In genomic region chr4:181957088-181957487, GRCh38 we compare ENCODE assay signal across 1 cellular context.
TF ChIP-seq lines count a peak whose summit lies in the region.

No MANE protein-coding gene starts in this region.

TF ChIP-seq in IMR-90, 13 proteins besides CTCF, POLR2A, EP300 and RAD21:
- TF ChIP-seq SMC3 (IDR thresholded peaks at IDR 0.05; ENCODE audit: low read depth, low read length) (no peak), CEBPB (IDR thresholded peaks at IDR 0.05; ENCODE audit: low read depth, low read length) (0 out of 2 replicates have a peak, but pooled peaks have one; percentile 0)
